ENCODE assay signal across 1 cellular context in the genomic region with DNA sequence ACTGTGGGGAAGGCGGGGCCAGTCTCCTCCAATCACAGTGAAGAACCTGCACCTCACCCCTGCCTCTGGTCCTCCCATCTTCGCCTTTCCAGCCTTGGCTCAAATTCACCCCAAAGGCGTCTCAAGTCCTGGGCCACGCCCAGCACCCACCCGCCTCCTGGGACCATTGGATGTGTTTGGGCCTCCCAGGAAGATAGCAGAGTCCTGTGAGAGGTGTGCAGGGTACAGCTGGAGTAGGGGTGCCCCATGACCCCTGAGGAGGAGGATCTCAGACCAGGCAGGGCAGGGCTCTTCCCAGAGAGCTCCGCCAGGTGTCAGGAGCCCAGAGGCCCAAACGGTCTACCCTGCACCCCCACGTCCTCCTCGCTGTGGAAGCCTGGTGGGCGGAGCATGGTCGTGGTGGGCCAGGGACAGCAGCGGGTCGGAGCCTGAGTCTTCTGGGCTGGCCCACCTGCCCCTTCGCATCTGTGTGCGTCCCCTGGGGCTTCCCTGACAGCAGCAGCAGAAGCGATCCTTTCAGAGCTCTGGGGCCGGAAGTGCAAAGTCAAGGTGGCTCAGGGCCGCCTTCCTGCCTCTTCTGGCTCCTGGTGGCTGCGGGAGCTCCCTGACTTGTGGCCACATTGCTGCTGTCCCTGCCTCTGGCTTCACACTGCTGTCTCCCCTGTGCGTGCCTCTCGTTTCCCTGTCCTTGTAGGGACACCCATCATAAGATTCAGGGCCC.
TF ChIP-seq lines count a peak whose summit lies in the region.

No MANE protein-coding gene starts in this region.

TF ChIP-seq in K562, 482 proteins besides CTCF, POLR2A, EP300 and RAD21:
- TF ChIP-seq ZBTB33 (CRISPR knock-in tag; IDR thresholded peaks at IDR 0.05) (peak; percentile 93), NFXL1 (CRISPR knock-in tag; IDR thresholded peaks at IDR 0.05) (no peak)
